Comparison of ENCODE assay signal across 21 cellular contexts in genomic region chr1:183251101-183251958, GRCh38.
DNase-seq lines count a peak whose midpoint lies in the region; ATAC-seq and TF ChIP-seq lines count a peak whose summit lies in the region.
"Had no signal": no experiment of that assay in that cellular context is flagged by ENCODE, and none has a peak within 500 bp of the region (broad histone marks: within the 10 kb centered on the region; RNA-seq: fewer than 3 reads in every experiment).

No MANE protein-coding gene starts in this region.

- H3K27ac ChIP-seq in RWPE2 (ENCODE audit: poor library complexity, severe bottlenecking) (peak overlapping the region; percentile 61), A673 (ENCODE audit: low read depth, low read length, poor library complexity, severe bottlenecking) (no peak overlapping the region)
- H3K27ac ChIP-seq: PC-9 had no signal

- intact Hi-C loops in sciatic nerve (cut with DNase I), result no loop called here
- intact Hi-C loops in A673 (cut with micrococcal nuclease; ENCODE audit: unreplicated experiment), result no loop called here

- H3K4me1 ChIP-seq in RWPE2 (ENCODE audit: insufficient read depth, poor library complexity, severe bottlenecking), result peaks cover 16% of the 10 kb centered on the region
- peaks cover 11% of the 10 kb centered on the region for H3K4me1 ChIP-seq in A673 (ENCODE audit: insufficient read depth, low read length, poor library complexity, severe bottlenecking)

- H3K27me3 ChIP-seq in RWPE2 (ENCODE audit: insufficient read depth, poor library complexity, severe bottlenecking) (no peaks in the 10 kb centered on the region), A673 (replicated peaks; ENCODE audit: insufficient read depth, low read depth, low read length, poor library complexity) (no peaks in the 10 kb centered on the region)

- no peaks in the 10 kb centered on the region for H3K9me3 ChIP-seq in RWPE2 (ENCODE audit: severe bottlenecking)
- peaks cover 9% of the 10 kb centered on the region for H3K9me3 ChIP-seq in A673 (ENCODE audit: low read depth, low read length, poor library complexity, severe bottlenecking)

- no TSS peak for BruUV-seq in A673 (replicated peaks; lab: Mats Ljungman, UMichigan)

- ATAC-seq in RWPE2 (ENCODE audit: low read depth) (peak; percentile 5; the same call in 2 of the 3 replicates), sciatic nerve (peak; percentile 15)
- ATAC-seq: GM23338 had no signal

- peak; percentile 85 for DNase-seq in GM12865 (ENCODE audit: low read depth)
- DNase-seq in RWPE2 (ENCODE audit: low spot score), result no peak
- peak; percentile 12 for DNase-seq in islet precursor cell
- no peak for DNase-seq in sciatic nerve (ENCODE audit: low spot score)
- no peak for DNase-seq in A673 (ENCODE audit: low spot score)
- DNase-seq in NCI-H2196 (lab: John Stamatoyannopoulos, UW; ENCODE audit: unreplicated experiment), result no peak
- no peak for DNase-seq in mesenteric fat pad (ENCODE audit: low spot score)
- DNase-seq: DMS53, GF-D8, HCEC 1CT, KBM-7, NCI-H1105 treated with DMSO at 0.1 percent for 48 hours, NCI-H2081 treated with DMSO at 0.1 percent for 48 hours, NCI-H2171 treated with DMSO at 0.1 percent for 48 hours, NCI-H446, NCI-H526, PC-9, RPMI8226, SIG-M5, SK-N-SH had no signal

- TF ChIP-seq CTCF in GM12865 (IDR thresholded peaks at IDR 0.05; ENCODE audit: insufficient read depth, low read depth, low read length, missing control alignments) (no peak), RWPE2 (IDR thresholded peaks at IDR 0.05; ENCODE audit: poor library complexity, severe bottlenecking) (no peak), A673 (conservative IDR thresholded peaks at IDR 0.05; ENCODE audit: low read depth, low read length) (no peak)

- CTCF ChIA-PET in A673 (lab: Charles Lee), result no interaction called here

- H3K36me3 ChIP-seq in RWPE2 (ENCODE audit: low read depth) (no peaks in the 10 kb centered on the region), A673 (ENCODE audit: insufficient read depth, low read length, poor library complexity, severe bottlenecking) (no peaks in the 10 kb centered on the region)

- POLR2A ChIA-PET in A673 (lab: Charles Lee; ENCODE audit: low non-redundant PET), result no interaction called here

- no peak overlapping the region for H3K4me3 ChIP-seq in GM12865 (ENCODE audit: low read depth, low read length)
- H3K4me3 ChIP-seq in RWPE2 (ENCODE audit: severe bottlenecking), result no peak overlapping the region
- H3K4me3 ChIP-seq in A673 (ENCODE audit: low read depth, low read length, poor library complexity, severe bottlenecking), result no peak overlapping the region
- H3K4me3 ChIP-seq: GM23338, PC-9 had no signal

Comparison
In these comparisons a context has a peak if more than half of its experiments do, and no peak if none do; other contexts are left out.
1. DNase-seq: peak in GM12865 (single experiment) and islet precursor cell (single experiment); none in RWPE2 (single experiment), sciatic nerve (single experiment), A673 (single experiment), NCI-H2196 (single experiment) and mesenteric fat pad (single experiment).